17 cellular contexts compared by ENCODE assay signal in the genomic region with DNA sequence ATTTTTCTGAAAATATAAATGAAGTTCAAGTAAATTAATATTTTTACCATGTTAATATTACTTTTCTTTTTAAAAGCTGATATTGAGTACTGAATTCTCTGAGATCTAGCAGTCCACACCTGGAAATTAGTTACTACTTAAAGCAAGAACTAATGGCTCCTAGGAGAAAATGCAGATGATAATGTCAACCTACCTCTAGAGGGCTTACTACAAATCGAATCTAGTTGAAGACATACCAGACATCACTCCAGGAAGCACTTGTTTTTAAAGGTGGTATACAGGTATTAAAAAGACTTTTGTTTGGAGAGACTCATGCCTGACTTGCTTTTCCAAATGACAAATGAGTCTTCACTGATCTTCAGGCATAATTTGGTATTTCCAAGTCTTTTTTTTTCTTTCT.
DNase-seq lines count a peak whose midpoint lies in the region; ATAC-seq and TF ChIP-seq lines count a peak whose summit lies in the region.
"Had no signal": no experiment of that assay in that cellular context is flagged by ENCODE, and none has a peak within 500 bp of the region (broad histone marks: within the 10 kb centered on the region; RNA-seq: fewer than 3 reads in every experiment).

No MANE protein-coding gene starts in this region.

- no peak overlapping the region for H3K27ac Mint-ChIP-seq in Caco-2 (ENCODE audit: unreplicated experiment)
- H3K27ac Mint-ChIP-seq: activated CD8-positive, alpha-beta T cell treated with anti-CD3 and anti-CD28 coated beads for 36 hours had no signal

- H3K9me2 ChIP-seq in OCI-LY7 (ENCODE audit: insufficient read depth, low read length): no peaks in the 10 kb centered on the region

- H3K4me3 ChIP-seq in OCI-LY7 (ENCODE audit: low read depth, low read length, poor library complexity, severe bottlenecking) (no peak overlapping the region), Caco-2 (ENCODE audit: low read depth, low read length) (no peak overlapping the region)
- H3K4me3 ChIP-seq: prostate gland had no signal

- H2AFZ ChIP-seq in OCI-LY7 (ENCODE audit: low read length): no peak overlapping the region

- intact Hi-C loops in OCI-LY7 (cut with micrococcal nuclease; ENCODE audit: unreplicated experiment) (no loop called here), Caco-2 (cut with micrococcal nuclease; ENCODE audit: unreplicated experiment) (loop anchor here (5.0 kb wide), 1 partner anchor 38 kb away; no protein-coding TSS in a partner anchor)

- peak; percentile 4 for DNase-seq in ACHN
- peak; percentile 3 for DNase-seq in OCI-LY7 (ENCODE audit: low spot score)
- DNase-seq in foreskin keratinocyte: peak in 1 of 2 donors; percentile 7
- no peak for DNase-seq in NCI-H1048 (lab: John Stamatoyannopoulos, UW)
- no peak for DNase-seq in activated T-cell treated with anti-CD3 and anti-CD28 coated beads, Interleukin-2, amount 50 U/mL, for 4 hours
- DNase-seq in SIG-M5 (lab: John Stamatoyannopoulos, UW): no peak
- DNase-seq in Caco-2: no peak
- DNase-seq: activated CD8-positive, alpha-beta T cell treated with anti-CD3 and anti-CD28 coated beads for 36 hours; anterior cingulate cortex; foreskin melanocyte; islet precursor cell; KG1; NCI-H187; SHP77 treated with DMSO at 0.1 percent for 48 hours; stimulated activated CD8-positive, alpha-beta memory T cell treated with anti-CD3 and anti-CD28 coated beads, Interleukin-4, amount 100 ng/mL, for 48 hours had no signal

- H3K4me1 Mint-ChIP-seq in activated T-cell treated with anti-CD3 and anti-CD28 coated beads, Interleukin-2, amount 50 U/mL, for 4 hours (ENCODE audit: low read depth): no peaks in the 10 kb centered on the region
- H3K4me1 Mint-ChIP-seq in Caco-2 (ENCODE audit: low read depth, unreplicated experiment): no peaks in the 10 kb centered on the region

- CTCF ChIA-PET in OCI-LY7 (lab: Charles Lee; ENCODE audit: unreplicated experiment) (no interaction called here), Caco-2 (lab: Charles Lee) (no interaction called here)

- POLR2A ChIA-PET in OCI-LY7 (lab: Charles Lee): interaction anchor here (0.6 to 1.2 kb wide), 5 partner anchors 10 to 1078 kb away, joined by 3 to 5 read pairs (median 3); no protein-coding TSS in a partner anchor
- POLR2A ChIA-PET in Caco-2 (lab: Charles Lee): no interaction called here

- no peak overlapping the region for H3K27ac ChIP-seq in OCI-LY7 (ENCODE audit: low read depth, low read length, poor library complexity, severe bottlenecking)
- H3K27ac ChIP-seq in foreskin keratinocyte: no peak overlapping the region
- H3K27ac ChIP-seq: prostate gland had no signal

- H3K9me3 Mint-ChIP-seq in activated T-cell treated with anti-CD3 and anti-CD28 coated beads, Interleukin-2, amount 50 U/mL, for 4 hours: no peaks in the 10 kb centered on the region
- no peaks in the 10 kb centered on the region for H3K9me3 Mint-ChIP-seq in Caco-2 (ENCODE audit: unreplicated experiment)
- H3K9me3 Mint-ChIP-seq: activated CD8-positive, alpha-beta T cell treated with anti-CD3 and anti-CD28 coated beads for 36 hours had no signal

- H3K4me3 Mint-ChIP-seq in activated T-cell treated with anti-CD3 and anti-CD28 coated beads, Interleukin-2, amount 50 U/mL, for 4 hours: no peak overlapping the region
- H3K4me3 Mint-ChIP-seq in Caco-2 (ENCODE audit: unreplicated experiment): no peak overlapping the region
- H3K4me3 Mint-ChIP-seq: activated CD8-positive, alpha-beta T cell treated with anti-CD3 and anti-CD28 coated beads for 36 hours had no signal

- ATAC-seq in GM21367 (IDR thresholded peaks at IDR 0.05; ENCODE audit: unreplicated experiment): peak; percentile 65
- no peak for ATAC-seq in foreskin keratinocyte
- ATAC-seq in activated T-cell treated with anti-CD3 and anti-CD28 coated beads, Interleukin-2, amount 50 U/mL, for 4 hours: no peak
- ATAC-seq: activated CD8-positive, alpha-beta T cell treated with anti-CD3 and anti-CD28 coated beads for 36 hours had no signal

- H3K4me1 ChIP-seq in OCI-LY7 (ENCODE audit: insufficient read depth, low read length, poor library complexity, severe bottlenecking): no peaks in the 10 kb centered on the region
- no peaks in the 10 kb centered on the region for H3K4me1 ChIP-seq in foreskin keratinocyte
- H3K4me1 ChIP-seq in Caco-2: no peaks in the 10 kb centered on the region
- H3K4me1 ChIP-seq: prostate gland had no signal

- H3K36me3 ChIP-seq in OCI-LY7 (ENCODE audit: insufficient read depth, low read length) (no peaks in the 10 kb centered on the region), Caco-2 (ENCODE audit: control insufficient read depth, insufficient read depth, low read length) (no peaks in the 10 kb centered on the region)
- H3K36me3 ChIP-seq: prostate gland had no signal

- H3K79me2 ChIP-seq in OCI-LY7 (ENCODE audit: insufficient read depth, low read depth, low read length): no peaks in the 10 kb centered on the region

- no peaks in the 10 kb centered on the region for H3K36me3 Mint-ChIP-seq in activated T-cell treated with anti-CD3 and anti-CD28 coated beads, Interleukin-2, amount 50 U/mL, for 4 hours (ENCODE audit: insufficient read depth)
- no peaks in the 10 kb centered on the region for H3K36me3 Mint-ChIP-seq in Caco-2 (ENCODE audit: insufficient read depth, unreplicated experiment)

- in situ Hi-C loops in ACHN (cut with HindIII; ENCODE audit: low pct_ligation_motif_present, low pct_unique_long_range_greater_than_20kb, low sequenced_read_pairs): no loop called here

- BruUV-seq in OCI-LY7 (replicated peaks; lab: Mats Ljungman, UMichigan) (no TSS peak), Caco-2 (replicated peaks; lab: Mats Ljungman, UMichigan) (no TSS peak)

- H3K27me3 ChIP-seq in foreskin keratinocyte (no peaks in the 10 kb centered on the region), Caco-2 (replicated peaks; ENCODE audit: control insufficient read depth, insufficient read depth, low read length) (no peaks in the 10 kb centered on the region)

- H4K20me1 ChIP-seq in OCI-LY7 (ENCODE audit: insufficient read depth, low read length): no peaks in the 10 kb centered on the region

- H3K4me2 ChIP-seq in OCI-LY7 (ENCODE audit: low read length): no peak overlapping the region

- H3K27me3 Mint-ChIP-seq in activated T-cell treated with anti-CD3 and anti-CD28 coated beads, Interleukin-2, amount 50 U/mL, for 4 hours (ENCODE audit: low read depth): no peaks in the 10 kb centered on the region
- H3K27me3 Mint-ChIP-seq in Caco-2 (ENCODE audit: insufficient read depth, unreplicated experiment): no peaks in the 10 kb centered on the region
- H3K27me3 Mint-ChIP-seq: activated CD8-positive, alpha-beta T cell treated with anti-CD3 and anti-CD28 coated beads for 36 hours had no signal

- TF ChIP-seq CTCF in OCI-LY7 (conservative IDR thresholded peaks at IDR 0.05; ENCODE audit: low read length) (peak; percentile 47; the same call in 1 of the 2 replicates), foreskin keratinocyte (conservative IDR thresholded peaks at IDR 0.05) (peak; percentile 44), Caco-2 (IDR thresholded peaks at IDR 0.05; ENCODE audit: insufficient read depth in 1 of 2, low read depth in 1 of 2, low read length in 1 of 2, severe bottlenecking in 1 of 2, unreplicated experiment in 1 of 2) (no peak)

- H3K9me3 ChIP-seq in OCI-LY7 (ENCODE audit: low read length) (no peaks in the 10 kb centered on the region), Caco-2 (peaks cover 4% of the 10 kb centered on the region; the same call in 1 of the 2 replicates)
- H3K9me3 ChIP-seq: prostate gland had no signal

Comparison
In these comparisons a context has a peak if more than half of its experiments do, and no peak if none do; other contexts are left out.
1. DNase-seq: peak in ACHN (single experiment) and OCI-LY7 (single experiment); none in NCI-H1048 (single experiment), activated T-cell treated with anti-CD3 and anti-CD28 coated beads, Interleukin-2, amount 50 U/mL, for 4 hours (single experiment), SIG-M5 (single experiment) and Caco-2 (0 of 2).
2. CTCF ChIP-seq: peak in OCI-LY7 (single experiment) and foreskin keratinocyte (single experiment); none in Caco-2 (0 of 2).